Comparison of ENCODE assay signal across 1 cellular context in genomic region chr9:114324492-114324891, GRCh38.
TF ChIP-seq lines count a peak whose summit lies in the region.

No MANE protein-coding gene starts in this region.

TF ChIP-seq in K562, 482 proteins besides CTCF, POLR2A, EP300 and RAD21:
- TF ChIP-seq ZNF253 (CRISPR knock-in tag; conservative IDR thresholded peaks at IDR 0.05) (no peak), IRF2 (CRISPR knock-in tag; IDR thresholded peaks at IDR 0.05) (0 out of 2 replicates have a peak, but pooled peaks have one; percentile 51), PHF8 (IDR thresholded peaks at IDR 0.05; ENCODE audit: borderline replicate concordance, low read length) (0 out of 2 replicates have a peak, but pooled peaks have one; percentile 14)
